8 cellular contexts compared by ENCODE assay signal in genomic region chr7:112789453-112789823, GRCh38. TPM values are rescaled to one million over a fixed set of nuclear protein-coding genes. Genes with fewer than 3 reads are reported as not detected.
DNase-seq lines count a peak whose midpoint lies in the region; ATAC-seq and TF ChIP-seq lines count a peak whose summit lies in the region.

No MANE protein-coding gene starts in this region.

- H3K4me1 ChIP-seq in iPS-20b (ENCODE audit: insufficient read depth, low read length) (no peaks in the 10 kb centered on the region), stomach smooth muscle (ENCODE audit: control insufficient read depth, insufficient read depth, low read length) (peaks cover 11% of the 10 kb centered on the region)

- ATAC-seq in activated CD8-positive, alpha-beta T cell treated with anti-CD3 and anti-CD28 coated beads for 36 hours, result no peak
- no peak for ATAC-seq in GM19324 (IDR thresholded peaks at IDR 0.05; ENCODE audit: low FRiP score, unreplicated experiment)

- TF ChIP-seq CTCF in activated CD8-positive, alpha-beta T cell treated with anti-CD3 and anti-CD28 coated beads for 36 hours (IDR thresholded peaks at IDR 0.05), result no peak

- H3K27me3 ChIP-seq in iPS-20b (ENCODE audit: insufficient read depth, low read length) (no peaks in the 10 kb centered on the region), stomach smooth muscle (ENCODE audit: control insufficient read depth in 1 of 2, insufficient read depth in 2 of 2, low read length in 2 of 2) (no peaks in the 10 kb centered on the region)

- CTCF ChIA-PET in activated CD8-positive, alpha-beta T cell treated with anti-CD3 and anti-CD28 coated beads for 36 hours (lab: Charles Lee), result no interaction called here

- H3K36me3 Mint-ChIP-seq in activated CD8-positive, alpha-beta T cell treated with anti-CD3 and anti-CD28 coated beads for 36 hours (ENCODE audit: low read depth), result peaks cover 17% of the 10 kb centered on the region

- H3K27me3 Mint-ChIP-seq in activated CD8-positive, alpha-beta T cell treated with anti-CD3 and anti-CD28 coated beads for 36 hours, result no peaks in the 10 kb centered on the region

- peak overlapping the region; percentile 89 for H3K27ac Mint-ChIP-seq in activated CD8-positive, alpha-beta T cell treated with anti-CD3 and anti-CD28 coated beads for 36 hours

- H3K27ac ChIP-seq in iPS-20b (ENCODE audit: low read length) (no peak overlapping the region), stomach smooth muscle (ENCODE audit: low read length) (peak overlapping the region; percentile 74)

- no peaks in the 10 kb centered on the region for H3K36me3 ChIP-seq in iPS-20b (ENCODE audit: insufficient read depth, low read depth, low read length)
- H3K36me3 ChIP-seq in stomach smooth muscle (ENCODE audit: control insufficient read depth in 2 of 2, insufficient read depth in 2 of 2, low read length in 2 of 2), result peaks cover 0 to 1% of the 10 kb centered on the region in 2 donors

- POLR2A ChIA-PET in activated CD8-positive, alpha-beta T cell treated with anti-CD3 and anti-CD28 coated beads for 36 hours (lab: Charles Lee), result interaction anchor here (1.3 to 2.5 kb wide), 3 partner anchors 11 to 339 kb away, joined by 3 to 6 read pairs (median 5); partner anchors contain the start of gene IFRD1

- intact Hi-C loops in activated CD8-positive, alpha-beta T cell treated with anti-CD3 and anti-CD28 coated beads for 36 hours (cut with micrococcal nuclease), result no loop called here

- no peaks in the 10 kb centered on the region for H3K9me3 Mint-ChIP-seq in activated CD8-positive, alpha-beta T cell treated with anti-CD3 and anti-CD28 coated beads for 36 hours

- H3K9me3 ChIP-seq in iPS-20b (ENCODE audit: insufficient read depth, low read depth, low read length), result no peaks in the 10 kb centered on the region
- no peaks in the 10 kb centered on the region for H3K9me3 ChIP-seq in stomach smooth muscle (ENCODE audit: control insufficient read depth in 2 of 2, low read length in 2 of 2)

- H3K4me3 ChIP-seq in iPS-20b (ENCODE audit: low read length), result peak overlapping the region; percentile 91
- peak overlapping the region; percentile 74 to 99 for H3K4me3 ChIP-seq in stomach smooth muscle (ENCODE audit: low read length in 2 of 2)

- peaks cover 41% of the 10 kb centered on the region for H3K4me1 Mint-ChIP-seq in activated CD8-positive, alpha-beta T cell treated with anti-CD3 and anti-CD28 coated beads for 36 hours (ENCODE audit: low read depth)

- H3K9ac ChIP-seq in iPS-20b (ENCODE audit: low read depth, low read length) (peak overlapping the region; percentile 83), stomach smooth muscle (ENCODE audit: low read length in 2 of 2) (peak overlapping the region; percentile 91 to 98)

- H3K4me3 Mint-ChIP-seq in activated CD8-positive, alpha-beta T cell treated with anti-CD3 and anti-CD28 coated beads for 36 hours, result peak overlapping the region; percentile 98

- DNase-seq in NCI-H526 treated with DMSO at 0.1 percent for 48 hours (lab: John Stamatoyannopoulos, UW) (peak; percentile 57), NCI-H526 (lab: John Stamatoyannopoulos, UW) (no peak), glomerular visceral epithelial cell (ENCODE audit: extremely low spot score) (no peak), cortex of kidney (lab: John Stamatoyannopoulos, UW) (no peak)
- DNase-seq in activated CD8-positive, alpha-beta T cell treated with anti-CD3 and anti-CD28 coated beads for 36 hours, result no peak

RNA-seq across cellular contexts. Expression of gene TMEM168, which starts 0.8 kb away (rescaled TPM):
- total RNA-seq in activated CD8-positive, alpha-beta T cell treated with anti-CD3 and anti-CD28 coated beads for 36 hours, result 10 to 100 TPM; 15.2 to 15.5 TPM
